9 cellular contexts compared by ENCODE assay signal in the genomic region with DNA sequence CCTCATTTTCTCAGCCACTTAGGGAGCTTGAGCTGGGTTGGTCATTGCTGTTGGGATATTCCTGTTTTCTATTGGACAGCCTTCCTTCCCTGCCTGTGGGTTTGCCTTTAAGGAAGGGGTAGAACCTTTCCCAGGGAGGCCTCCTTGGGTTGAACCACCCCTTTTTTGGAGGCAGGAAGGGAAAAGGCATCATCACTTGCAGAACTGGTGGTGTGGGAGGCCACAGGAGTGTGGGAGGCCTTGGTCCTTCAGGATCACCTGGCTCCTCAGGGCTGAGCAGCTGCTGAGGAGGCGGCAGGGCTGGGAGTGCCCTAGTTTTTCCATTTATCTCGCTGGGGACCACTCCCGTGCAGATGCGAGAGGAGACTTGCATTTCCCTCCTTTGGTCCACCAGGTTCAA. TPM values are rescaled to one million over a fixed set of nuclear protein-coding genes. Genes with fewer than 3 reads are reported as not detected.
DNase-seq lines count a peak whose midpoint lies in the region; ATAC-seq and TF ChIP-seq lines count a peak whose summit lies in the region.
"Had no signal": no experiment of that assay in that cellular context is flagged by ENCODE, and none has a peak within 500 bp of the region (broad histone marks: within the 10 kb centered on the region; RNA-seq: fewer than 3 reads in every experiment).

No MANE protein-coding gene starts in this region.

- H3K27ac Mint-ChIP-seq in T-helper 1 cell treated with Interleukin-12 subunit alpha and Interleukin-12 subunit beta and Interleukin-4 antibody, amounts not matched to agents 30 μg/mL and 1 μg/mL, for 36 hours, result no peak overlapping the region
- H3K27ac Mint-ChIP-seq in WTC11, result no peak overlapping the region

- in situ Hi-C loops in KBM-7 (cut with MboI; ENCODE audit: low pct_unique_long_range_greater_than_20kb, low sequenced_read_pairs), result no loop called here

- POLR2A ChIA-PET in WTC11 (lab: Charles Lee), result no interaction called here

- H3K27me3 ChIP-seq in iPS-20b (ENCODE audit: insufficient read depth, low read length), result no peaks in the 10 kb centered on the region
- H3K27me3 ChIP-seq in subcutaneous abdominal adipose tissue (ENCODE audit: control insufficient read depth in 5 of 5, insufficient read depth in 4 of 5, low read length in 5 of 5), result no peaks in the 10 kb centered on the region

- H3K9ac ChIP-seq in iPS-20b (ENCODE audit: low read depth, low read length), result 0 out of 2 replicates have a peak overlapping the region, but pooled peaks have one; percentile 19
- H3K9ac ChIP-seq in subcutaneous abdominal adipose tissue (ENCODE audit: low read length in 5 of 5), result peak overlapping the region in 4 of 5 donors; percentile 23 to 64 (median 40)

- ATAC-seq in WTC11 (no peak), HG02870 (IDR thresholded peaks at IDR 0.05; ENCODE audit: unreplicated experiment) (no peak)

- H3K9me3 ChIP-seq in iPS-20b (ENCODE audit: insufficient read depth, low read depth, low read length) (no peaks in the 10 kb centered on the region), subcutaneous abdominal adipose tissue (ENCODE audit: control insufficient read depth in 5 of 5, low read length in 5 of 5) (no peaks in the 10 kb centered on the region)

- no peak for DNase-seq in T-helper 1 cell
- DNase-seq in WTC11 (ENCODE audit: low spot score), result no peak
- DNase-seq in ecto neural progenitor cell (ENCODE audit: low spot score), result no peak
- no peak for DNase-seq in KBM-7

- H3K4me1 Mint-ChIP-seq in T-helper 1 cell treated with Interleukin-12 subunit alpha and Interleukin-12 subunit beta and Interleukin-4 antibody, amounts not matched to agents 30 μg/mL and 1 μg/mL, for 36 hours (ENCODE audit: low read depth), result peaks cover 29% of the 10 kb centered on the region
- H3K4me1 Mint-ChIP-seq in WTC11, result peaks cover 17% of the 10 kb centered on the region

- no peak for TF ChIP-seq CTCF in WTC11 (IDR thresholded peaks at IDR 0.05)

- CTCF ChIA-PET in WTC11 (lab: Charles Lee), result interaction anchor here (0.5 to 13.8 kb wide), 15 partner anchors 10 to 230 kb away, joined by 3 to 740 read pairs (median 4); a partner anchor contains a TSS

- H3K36me3 Mint-ChIP-seq in T-helper 1 cell treated with Interleukin-12 subunit alpha and Interleukin-12 subunit beta and Interleukin-4 antibody, amounts not matched to agents 30 μg/mL and 1 μg/mL, for 36 hours (ENCODE audit: low read depth), result peaks cover 25% of the 10 kb centered on the region
- H3K36me3 Mint-ChIP-seq in WTC11, result no peaks in the 10 kb centered on the region; the same call in 1 of the 2 replicates

- H3K4me3 ChIP-seq in iPS-20b (ENCODE audit: low read length) (peak overlapping the region; percentile 89; the same call in 1 of the 2 replicates), subcutaneous abdominal adipose tissue (ENCODE audit: low read depth in 1 of 5, low read length in 5 of 5) (peak overlapping the region in 3 of 5 donors; percentile 61 to 99 (median 95))

- peaks cover 20% of the 10 kb centered on the region; the same call in 1 of the 2 replicates for H3K36me3 ChIP-seq in iPS-20b (ENCODE audit: insufficient read depth, low read depth, low read length)
- peaks cover 0 to 41% (median 29%) of the 10 kb centered on the region in 5 donors for H3K36me3 ChIP-seq in subcutaneous abdominal adipose tissue (ENCODE audit: control insufficient read depth in 5 of 5, insufficient read depth in 5 of 5, low read length in 5 of 5)

- no peaks in the 10 kb centered on the region for H3K27me3 Mint-ChIP-seq in T-helper 1 cell treated with Interleukin-12 subunit alpha and Interleukin-12 subunit beta and Interleukin-4 antibody, amounts not matched to agents 30 μg/mL and 1 μg/mL, for 36 hours (ENCODE audit: low read depth)
- no peaks in the 10 kb centered on the region for H3K27me3 Mint-ChIP-seq in WTC11 (ENCODE audit: low read depth)

- peak overlapping the region; percentile 25 for H3K4me3 Mint-ChIP-seq in T-helper 1 cell treated with Interleukin-12 subunit alpha and Interleukin-12 subunit beta and Interleukin-4 antibody, amounts not matched to agents 30 μg/mL and 1 μg/mL, for 36 hours
- peak overlapping the region; percentile 90 for H3K4me3 Mint-ChIP-seq in WTC11

- H3K27ac ChIP-seq in iPS-20b (ENCODE audit: low read length) (no peak overlapping the region), subcutaneous abdominal adipose tissue (ENCODE audit: low read depth, low read length) (no peak overlapping the region)

- no peaks in the 10 kb centered on the region; the same call in 1 of the 2 replicates for H3K4me1 ChIP-seq in iPS-20b (ENCODE audit: insufficient read depth, low read length)
- peaks cover 3 to 26% (median 17%) of the 10 kb centered on the region in 5 donors for H3K4me1 ChIP-seq in subcutaneous abdominal adipose tissue (ENCODE audit: control insufficient read depth in 5 of 5, insufficient read depth in 5 of 5, low read length in 5 of 5)

- no peaks in the 10 kb centered on the region for H3K9me3 Mint-ChIP-seq in T-helper 1 cell treated with Interleukin-12 subunit alpha and Interleukin-12 subunit beta and Interleukin-4 antibody, amounts not matched to agents 30 μg/mL and 1 μg/mL, for 36 hours
- H3K9me3 Mint-ChIP-seq in WTC11, result no peaks in the 10 kb centered on the region

TF ChIP-seq in WTC11, 78 proteins besides CTCF, POLR2A, EP300 and RAD21 (continues in another document):
- TF ChIP-seq, protein P1, sequence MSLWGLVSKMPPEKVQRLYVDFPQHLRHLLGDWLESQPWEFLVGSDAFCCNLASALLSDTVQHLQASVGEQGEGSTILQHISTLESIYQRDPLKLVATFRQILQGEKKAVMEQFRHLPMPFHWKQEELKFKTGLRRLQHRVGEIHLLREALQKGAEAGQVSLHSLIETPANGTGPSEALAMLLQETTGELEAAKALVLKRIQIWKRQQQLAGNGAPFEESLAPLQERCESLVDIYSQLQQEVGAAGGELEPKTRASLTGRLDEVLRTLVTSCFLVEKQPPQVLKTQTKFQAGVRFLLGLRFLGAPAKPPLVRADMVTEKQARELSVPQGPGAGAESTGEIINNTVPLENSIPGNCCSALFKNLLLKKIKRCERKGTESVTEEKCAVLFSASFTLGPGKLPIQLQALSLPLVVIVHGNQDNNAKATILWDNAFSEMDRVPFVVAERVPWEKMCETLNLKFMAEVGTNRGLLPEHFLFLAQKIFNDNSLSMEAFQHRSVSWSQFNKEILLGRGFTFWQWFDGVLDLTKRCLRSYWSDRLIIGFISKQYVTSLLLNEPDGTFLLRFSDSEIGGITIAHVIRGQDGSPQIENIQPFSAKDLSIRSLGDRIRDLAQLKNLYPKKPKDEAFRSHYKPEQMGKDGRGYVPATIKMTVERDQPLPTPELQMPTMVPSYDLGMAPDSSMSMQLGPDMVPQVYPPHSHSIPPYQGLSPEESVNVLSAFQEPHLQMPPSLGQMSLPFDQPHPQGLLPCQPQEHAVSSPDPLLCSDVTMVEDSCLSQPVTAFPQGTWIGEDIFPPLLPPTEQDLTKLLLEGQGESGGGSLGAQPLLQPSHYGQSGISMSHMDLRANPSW (CRISPR knock-in tag; conservative IDR thresholded peaks at IDR 0.05; ENCODE audit: low read depth), result no peak
- TF ChIP-seq NFE2L1 (CRISPR knock-in tag; IDR thresholded peaks at IDR 0.05) (no peak), EMX1 (CRISPR knock-in tag; IDR thresholded peaks at IDR 0.05) (no peak), ZBTB21 (CRISPR knock-in tag; IDR thresholded peaks at IDR 0.05; ENCODE audit: borderline replicate concordance) (no peak), PRRX2 (CRISPR knock-in tag; IDR thresholded peaks at IDR 0.05) (no peak), FOXJ3 (CRISPR knock-in tag; IDR thresholded peaks at IDR 0.05; ENCODE audit: borderline replicate concordance) (no peak), ZNF232 (CRISPR knock-in tag; IDR thresholded peaks at IDR 0.05) (no peak), SP1 (CRISPR knock-in tag; conservative IDR thresholded peaks at IDR 0.05) (no peak), HMGA2 (CRISPR knock-in tag; IDR thresholded peaks at IDR 0.05) (no peak), GRHL2 (CRISPR knock-in tag; IDR thresholded peaks at IDR 0.05; ENCODE audit: insufficient replicate concordance, severe bottlenecking) (no peak), GTF2I (CRISPR knock-in tag; conservative IDR thresholded peaks at IDR 0.05) (no peak), ZNF121 (CRISPR knock-in tag; IDR thresholded peaks at IDR 0.05) (no peak), NR2C2 (CRISPR knock-in tag; IDR thresholded peaks at IDR 0.05) (no peak)
- TF ChIP-seq, protein P2, sequence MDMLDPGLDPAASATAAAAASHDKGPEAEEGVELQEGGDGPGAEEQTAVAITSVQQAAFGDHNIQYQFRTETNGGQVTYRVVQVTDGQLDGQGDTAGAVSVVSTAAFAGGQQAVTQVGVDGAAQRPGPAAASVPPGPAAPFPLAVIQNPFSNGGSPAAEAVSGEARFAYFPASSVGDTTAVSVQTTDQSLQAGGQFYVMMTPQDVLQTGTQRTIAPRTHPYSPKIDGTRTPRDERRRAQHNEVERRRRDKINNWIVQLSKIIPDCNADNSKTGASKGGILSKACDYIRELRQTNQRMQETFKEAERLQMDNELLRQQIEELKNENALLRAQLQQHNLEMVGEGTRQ (CRISPR knock-in tag; IDR thresholded peaks at IDR 0.05), result no peak
- TF ChIP-seq, protein P3, sequence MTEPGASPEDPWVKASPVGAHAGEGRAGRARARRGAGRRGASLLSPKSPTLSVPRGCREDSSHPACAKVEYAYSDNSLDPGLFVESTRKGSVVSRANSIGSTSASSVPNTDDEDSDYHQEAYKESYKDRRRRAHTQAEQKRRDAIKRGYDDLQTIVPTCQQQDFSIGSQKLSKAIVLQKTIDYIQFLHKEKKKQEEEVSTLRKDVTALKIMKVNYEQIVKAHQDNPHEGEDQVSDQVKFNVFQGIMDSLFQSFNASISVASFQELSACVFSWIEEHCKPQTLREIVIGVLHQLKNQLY (CRISPR knock-in tag; IDR thresholded peaks at IDR 0.05), result no peak
- TF ChIP-seq, protein P4, sequence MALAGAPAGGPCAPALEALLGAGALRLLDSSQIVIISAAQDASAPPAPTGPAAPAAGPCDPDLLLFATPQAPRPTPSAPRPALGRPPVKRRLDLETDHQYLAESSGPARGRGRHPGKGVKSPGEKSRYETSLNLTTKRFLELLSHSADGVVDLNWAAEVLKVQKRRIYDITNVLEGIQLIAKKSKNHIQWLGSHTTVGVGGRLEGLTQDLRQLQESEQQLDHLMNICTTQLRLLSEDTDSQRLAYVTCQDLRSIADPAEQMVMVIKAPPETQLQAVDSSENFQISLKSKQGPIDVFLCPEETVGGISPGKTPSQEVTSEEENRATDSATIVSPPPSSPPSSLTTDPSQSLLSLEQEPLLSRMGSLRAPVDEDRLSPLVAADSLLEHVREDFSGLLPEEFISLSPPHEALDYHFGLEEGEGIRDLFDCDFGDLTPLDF (CRISPR knock-in tag; IDR thresholded peaks at IDR 0.05), result no peak
- TF ChIP-seq, protein P5, sequence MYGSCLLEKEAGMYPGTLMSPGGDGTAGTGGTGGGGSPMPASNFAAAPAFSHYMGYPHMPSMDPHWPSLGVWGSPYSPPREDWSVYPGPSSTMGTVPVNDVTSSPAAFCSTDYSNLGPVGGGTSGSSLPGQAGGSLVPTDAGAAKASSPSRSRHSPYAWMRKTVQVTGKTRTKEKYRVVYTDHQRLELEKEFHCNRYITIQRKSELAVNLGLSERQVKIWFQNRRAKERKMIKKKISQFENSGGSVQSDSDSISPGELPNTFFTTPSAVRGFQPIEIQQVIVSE (CRISPR knock-in tag; IDR thresholded peaks at IDR 0.05; ENCODE audit: borderline replicate concordance), result no peak

RNA-seq across cellular contexts. Expression of a gene that starts 0.7 kb away (rescaled TPM):
- total RNA-seq in WTC11 (2021), result 5.1 to 6.7 TPM (median 6.5 TPM) in 3 replicates

RNA-seq across cellular contexts. Expression of a gene that starts 9.5 kb away (rescaled TPM):
- 8.9 to 11.1 TPM (median 10.9 TPM) in 3 replicates for total RNA-seq in WTC11 (2021)

RNA-seq across cellular contexts. Expression of a gene that starts 16.3 kb away (rescaled TPM):
- 2.4 to 3.0 TPM (median 3.0 TPM) in 3 replicates for total RNA-seq in WTC11 (2021)

RNA-seq across cellular contexts. Expression of a gene that starts 26.9 kb away (rescaled TPM):
- 3.0 to 3.7 TPM (median 3.5 TPM) in 3 replicates for total RNA-seq in WTC11 (2021)

RNA-seq across cellular contexts. Expression of a gene that starts 46.4 kb away (rescaled TPM):
- total RNA-seq in WTC11 (2021), result 0.42 to 0.73 TPM (median 0.44 TPM) in 3 replicates
- total RNA-seq: epithelial cell of proximal tubule had no signal
